8 cellular contexts compared by ENCODE assay signal in genomic region chr1:224733021-224733911, GRCh38.
DNase-seq lines count a peak whose midpoint lies in the region; ATAC-seq and TF ChIP-seq lines count a peak whose summit lies in the region.

No MANE protein-coding gene starts in this region.

- H3K4me1 Mint-ChIP-seq in activated T-cell treated with anti-CD3 and anti-CD28 coated beads, Interleukin-2, amount 50 U/mL, for 24 hours (ENCODE audit: low read depth): peaks cover 9% of the 10 kb centered on the region

- H3K9me3 ChIP-seq in uterus: no peaks in the 10 kb centered on the region

- H3K27ac ChIP-seq in uterus: no peak overlapping the region

- peak; percentile 69 for ATAC-seq in GM18498 (IDR thresholded peaks at IDR 0.05; ENCODE audit: unreplicated experiment)
- peak; percentile 55 for ATAC-seq in GM21786 (IDR thresholded peaks at IDR 0.05; ENCODE audit: unreplicated experiment)

- no peaks in the 10 kb centered on the region for H3K4me1 ChIP-seq in uterus

- no peaks in the 10 kb centered on the region for H3K27me3 Mint-ChIP-seq in activated T-cell treated with anti-CD3 and anti-CD28 coated beads, Interleukin-2, amount 50 U/mL, for 24 hours

- no peaks in the 10 kb centered on the region for H3K36me3 Mint-ChIP-seq in activated T-cell treated with anti-CD3 and anti-CD28 coated beads, Interleukin-2, amount 50 U/mL, for 24 hours (ENCODE audit: low read depth)

- no peak overlapping the region for H3K4me3 ChIP-seq in fibroblast of pulmonary artery (replicated peaks; ENCODE audit: low read depth, low read length)
- no peak overlapping the region for H3K4me3 ChIP-seq in uterus

- no peaks in the 10 kb centered on the region for H3K27me3 ChIP-seq in uterus

- DNase-seq in MV-4-11 (lab: John Stamatoyannopoulos, UW) (peak; percentile 41), fibroblast of pulmonary artery (ENCODE audit: low read depth) (peak; percentile 58), stromal cell of bone marrow (ENCODE audit: low read depth) (peak; percentile 56), cerebellar nuclear complex (lab: John Stamatoyannopoulos, UW) (no peak), uterus (no peak)
- no peak for DNase-seq in activated T-cell treated with anti-CD3 and anti-CD28 coated beads, Interleukin-2, amount 50 U/mL, for 24 hours

- no peaks in the 10 kb centered on the region for H3K9me3 Mint-ChIP-seq in activated T-cell treated with anti-CD3 and anti-CD28 coated beads, Interleukin-2, amount 50 U/mL, for 24 hours

- intact Hi-C loops in uterus (cut with DNase I; ENCODE audit: low total_unique reads): no loop called here

- no peak for TF ChIP-seq POLR2A in uterus (IDR thresholded peaks at IDR 0.05)

- H3K36me3 ChIP-seq in uterus: no peaks in the 10 kb centered on the region

- TF ChIP-seq CTCF in fibroblast of pulmonary artery (IDR thresholded peaks at IDR 0.05; ENCODE audit: low read length, missing control alignments): no peak
- no peak for TF ChIP-seq CTCF in uterus (IDR thresholded peaks at IDR 0.05)

- no peak overlapping the region for H3K27ac Mint-ChIP-seq in activated T-cell treated with anti-CD3 and anti-CD28 coated beads, Interleukin-2, amount 50 U/mL, for 24 hours

- no peak overlapping the region for H3K4me3 Mint-ChIP-seq in activated T-cell treated with anti-CD3 and anti-CD28 coated beads, Interleukin-2, amount 50 U/mL, for 24 hours

Comparison
In these comparisons a context has a peak if more than half of its experiments do, and no peak if none do; other contexts are left out.
1. DNase-seq: peak in MV-4-11 (single experiment), fibroblast of pulmonary artery (single experiment) and stromal cell of bone marrow (single experiment); none in cerebellar nuclear complex (0 of 2), activated T-cell treated with anti-CD3 and anti-CD28 coated beads, Interleukin-2, amount 50 U/mL, for 24 hours (single experiment) and uterus (0 of 2).